Comparison of ENCODE assay signal across 1 cellular context in the genomic region with DNA sequence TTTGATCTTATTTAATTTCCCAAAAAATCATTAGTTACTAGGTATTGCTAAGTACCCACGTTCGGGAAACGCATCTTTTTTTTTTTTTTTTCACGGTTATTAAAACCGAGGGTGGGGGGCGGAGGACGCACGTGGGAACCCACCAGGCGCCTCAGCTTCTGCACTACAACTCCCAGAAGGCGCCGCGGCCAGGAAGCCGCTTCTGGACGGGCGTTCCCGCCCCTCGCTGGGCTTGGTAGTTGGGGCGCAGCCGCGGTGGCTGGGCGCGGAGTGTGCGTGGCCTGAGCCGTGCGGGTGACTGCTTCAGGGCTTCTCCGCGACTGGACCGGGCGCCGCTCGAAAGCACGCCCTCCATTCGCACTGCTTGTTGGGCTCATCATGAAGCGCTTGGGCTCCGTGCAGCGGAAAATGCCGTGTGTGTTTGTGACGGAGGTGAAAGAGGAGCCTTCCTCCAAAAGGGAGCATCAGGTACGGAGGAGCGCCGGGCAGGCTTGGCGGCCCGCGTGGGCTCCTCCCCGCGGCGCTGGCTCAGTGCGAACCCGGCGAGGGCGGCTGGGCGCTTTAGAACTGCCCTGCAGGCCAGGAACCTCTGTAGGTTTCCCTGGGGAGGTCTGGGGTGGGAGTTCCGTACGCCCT.
A peak's percentile ranks its signal among the peaks of the same experiment; 100 is the strongest.
TF ChIP-seq lines count a peak whose summit lies in the region.

No MANE protein-coding gene starts in this region.

TF ChIP-seq in HepG2, 621 proteins besides CTCF, POLR2A, EP300 and RAD21 (continued from another document and continues in another):
- TF ChIP-seq, protein P1, sequence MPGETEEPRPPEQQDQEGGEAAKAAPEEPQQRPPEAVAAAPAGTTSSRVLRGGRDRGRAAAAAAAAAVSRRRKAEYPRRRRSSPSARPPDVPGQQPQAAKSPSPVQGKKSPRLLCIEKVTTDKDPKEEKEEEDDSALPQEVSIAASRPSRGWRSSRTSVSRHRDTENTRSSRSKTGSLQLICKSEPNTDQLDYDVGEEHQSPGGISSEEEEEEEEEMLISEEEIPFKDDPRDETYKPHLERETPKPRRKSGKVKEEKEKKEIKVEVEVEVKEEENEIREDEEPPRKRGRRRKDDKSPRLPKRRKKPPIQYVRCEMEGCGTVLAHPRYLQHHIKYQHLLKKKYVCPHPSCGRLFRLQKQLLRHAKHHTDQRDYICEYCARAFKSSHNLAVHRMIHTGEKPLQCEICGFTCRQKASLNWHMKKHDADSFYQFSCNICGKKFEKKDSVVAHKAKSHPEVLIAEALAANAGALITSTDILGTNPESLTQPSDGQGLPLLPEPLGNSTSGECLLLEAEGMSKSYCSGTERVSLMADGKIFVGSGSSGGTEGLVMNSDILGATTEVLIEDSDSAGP (CRISPR knock-in tag; IDR thresholded peaks at IDR 0.05; ENCODE audit: borderline replicate concordance), result peak; percentile 80; the same call in 1 of the 2 replicates
- TF ChIP-seq, protein P2, sequence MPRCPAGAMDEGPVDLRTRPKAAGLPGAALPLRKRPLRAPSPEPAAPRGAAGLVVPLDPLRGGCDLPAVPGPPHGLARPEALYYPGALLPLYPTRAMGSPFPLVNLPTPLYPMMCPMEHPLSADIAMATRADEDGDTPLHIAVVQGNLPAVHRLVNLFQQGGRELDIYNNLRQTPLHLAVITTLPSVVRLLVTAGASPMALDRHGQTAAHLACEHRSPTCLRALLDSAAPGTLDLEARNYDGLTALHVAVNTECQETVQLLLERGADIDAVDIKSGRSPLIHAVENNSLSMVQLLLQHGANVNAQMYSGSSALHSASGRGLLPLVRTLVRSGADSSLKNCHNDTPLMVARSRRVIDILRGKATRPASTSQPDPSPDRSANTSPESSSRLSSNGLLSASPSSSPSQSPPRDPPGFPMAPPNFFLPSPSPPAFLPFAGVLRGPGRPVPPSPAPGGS (CRISPR knock-in tag; IDR thresholded peaks at IDR 0.05), result peak; percentile 88
- TF ChIP-seq ZNF569 (CRISPR knock-in tag; IDR thresholded peaks at IDR 0.05; ENCODE audit: borderline replicate concordance) (no peak), ZNF138 (CRISPR knock-in tag; IDR thresholded peaks at IDR 0.05; ENCODE audit: low read depth) (no peak), MED1 (CRISPR knock-in tag; IDR thresholded peaks at IDR 0.05) (peak; percentile 46; the same call in 1 of the 2 replicates), ZNF567 (CRISPR knock-in tag; IDR thresholded peaks at IDR 0.05; ENCODE audit: borderline replicate concordance) (no peak), HNRNPH1 (optimal IDR thresholded peaks at IDR 0.05; ENCODE audit: low read depth, low read length) (no peak), SYNCRIP (IDR thresholded peaks at IDR 0.05; ENCODE audit: insufficient read depth, low read depth, low read length) (no peak), ZNF788 (CRISPR knock-in tag; IDR thresholded peaks at IDR 0.05; ENCODE audit: borderline replicate concordance) (peak; percentile 75; the same call in 1 of the 2 replicates), FOXA1 (IDR thresholded peaks at IDR 0.05) (no peak), FOXA1 (CRISPR knock-in tag; IDR thresholded peaks at IDR 0.05) (no peak), HOXA5 (CRISPR knock-in tag; IDR thresholded peaks at IDR 0.05) (peak; percentile 44; the same call in 1 of the 2 replicates), SRY (CRISPR knock-in tag; IDR thresholded peaks at IDR 0.05) (peak; percentile 82; the same call in 1 of the 2 replicates), ZNF205 (CRISPR knock-in tag; IDR thresholded peaks at IDR 0.05) (peak; percentile 79; the same call in 1 of the 2 replicates), ZNF501 (CRISPR knock-in tag; IDR thresholded peaks at IDR 0.05) (peak; percentile 92), CHD4 (IDR thresholded peaks at IDR 0.05; ENCODE audit: borderline replicate concordance, low read length) (no peak), FOXC1 (CRISPR knock-in tag; IDR thresholded peaks at IDR 0.05; ENCODE audit: borderline replicate concordance) (0 out of 2 replicates have a peak, but pooled peaks have one; percentile 90), FIP1L1 (IDR thresholded peaks at IDR 0.05; ENCODE audit: borderline replicate concordance, insufficient read depth, low read depth, low read length) (no peak), ZNF431 (CRISPR knock-in tag; IDR thresholded peaks at IDR 0.05; ENCODE audit: borderline replicate concordance, low read depth) (no peak), MAZ (IDR thresholded peaks at IDR 0.05; ENCODE audit: borderline replicate concordance, low read depth, low read length) (peak; percentile 41; the same call in 1 of the 2 replicates), MAZ (CRISPR knock-in tag; IDR thresholded peaks at IDR 0.05; ENCODE audit: low read depth) (peak; percentile 75; the same call in 1 of the 2 replicates), ZNF780A (CRISPR knock-in tag; IDR thresholded peaks at IDR 0.05) (no peak), PRMT3 (CRISPR knock-in tag; IDR thresholded peaks at IDR 0.05; ENCODE audit: borderline replicate concordance, low read depth) (no peak), ETV5 (CRISPR knock-in tag; IDR thresholded peaks at IDR 0.05; ENCODE audit: borderline replicate concordance) (peak; percentile 46; the same call in 1 of the 2 replicates), ZC3H4 (CRISPR knock-in tag; IDR thresholded peaks at IDR 0.05; ENCODE audit: borderline replicate concordance) (no peak), HDAC2 (CRISPR knock-in tag; IDR thresholded peaks at IDR 0.05) (peak; percentile 76), FOXO1 (CRISPR knock-in tag; IDR thresholded peaks at IDR 0.05) (peak; percentile 40; the same call in 1 of the 2 replicates), JUND (CRISPR knock-in tag; IDR thresholded peaks at IDR 0.05) (no peak), ZNF792 (CRISPR knock-in tag; IDR thresholded peaks at IDR 0.05) (0 out of 2 replicates have a peak, but pooled peaks have one; percentile 20), CHCHD3 (CRISPR knock-in tag; IDR thresholded peaks at IDR 0.05) (0 out of 2 replicates have a peak, but pooled peaks have one; percentile 55), ZBTB42 (CRISPR knock-in tag; IDR thresholded peaks at IDR 0.05) (0 out of 2 replicates have a peak, but pooled peaks have one; percentile 58), SALL2 (CRISPR knock-in tag; IDR thresholded peaks at IDR 0.05) (peak; percentile 59; the same call in 1 of the 2 replicates)
- TF ChIP-seq, protein P3, sequence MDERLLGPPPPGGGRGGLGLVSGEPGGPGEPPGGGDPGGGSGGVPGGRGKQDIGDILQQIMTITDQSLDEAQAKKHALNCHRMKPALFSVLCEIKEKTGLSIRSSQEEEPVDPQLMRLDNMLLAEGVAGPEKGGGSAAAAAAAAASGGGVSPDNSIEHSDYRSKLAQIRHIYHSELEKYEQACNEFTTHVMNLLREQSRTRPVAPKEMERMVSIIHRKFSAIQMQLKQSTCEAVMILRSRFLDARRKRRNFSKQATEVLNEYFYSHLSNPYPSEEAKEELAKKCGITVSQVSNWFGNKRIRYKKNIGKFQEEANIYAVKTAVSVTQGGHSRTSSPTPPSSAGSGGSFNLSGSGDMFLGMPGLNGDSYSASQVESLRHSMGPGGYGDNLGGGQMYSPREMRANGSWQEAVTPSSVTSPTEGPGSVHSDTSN (CRISPR knock-in tag; IDR thresholded peaks at IDR 0.05), result no peak
- TF ChIP-seq, protein P4, sequence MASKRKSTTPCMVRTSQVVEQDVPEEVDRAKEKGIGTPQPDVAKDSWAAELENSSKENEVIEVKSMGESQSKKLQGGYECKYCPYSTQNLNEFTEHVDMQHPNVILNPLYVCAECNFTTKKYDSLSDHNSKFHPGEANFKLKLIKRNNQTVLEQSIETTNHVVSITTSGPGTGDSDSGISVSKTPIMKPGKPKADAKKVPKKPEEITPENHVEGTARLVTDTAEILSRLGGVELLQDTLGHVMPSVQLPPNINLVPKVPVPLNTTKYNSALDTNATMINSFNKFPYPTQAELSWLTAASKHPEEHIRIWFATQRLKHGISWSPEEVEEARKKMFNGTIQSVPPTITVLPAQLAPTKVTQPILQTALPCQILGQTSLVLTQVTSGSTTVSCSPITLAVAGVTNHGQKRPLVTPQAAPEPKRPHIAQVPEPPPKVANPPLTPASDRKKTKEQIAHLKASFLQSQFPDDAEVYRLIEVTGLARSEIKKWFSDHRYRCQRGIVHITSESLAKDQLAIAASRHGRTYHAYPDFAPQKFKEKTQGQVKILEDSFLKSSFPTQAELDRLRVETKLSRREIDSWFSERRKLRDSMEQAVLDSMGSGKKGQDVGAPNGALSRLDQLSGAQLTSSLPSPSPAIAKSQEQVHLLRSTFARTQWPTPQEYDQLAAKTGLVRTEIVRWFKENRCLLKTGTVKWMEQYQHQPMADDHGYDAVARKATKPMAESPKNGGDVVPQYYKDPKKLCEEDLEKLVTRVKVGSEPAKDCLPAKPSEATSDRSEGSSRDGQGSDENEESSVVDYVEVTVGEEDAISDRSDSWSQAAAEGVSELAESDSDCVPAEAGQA (IDR thresholded peaks at IDR 0.05; ENCODE audit: low read depth), result no peak
- TF ChIP-seq, protein P4 (CRISPR knock-in tag; IDR thresholded peaks at IDR 0.05; ENCODE audit: borderline replicate concordance), result no peak
- TF ChIP-seq, protein P5, sequence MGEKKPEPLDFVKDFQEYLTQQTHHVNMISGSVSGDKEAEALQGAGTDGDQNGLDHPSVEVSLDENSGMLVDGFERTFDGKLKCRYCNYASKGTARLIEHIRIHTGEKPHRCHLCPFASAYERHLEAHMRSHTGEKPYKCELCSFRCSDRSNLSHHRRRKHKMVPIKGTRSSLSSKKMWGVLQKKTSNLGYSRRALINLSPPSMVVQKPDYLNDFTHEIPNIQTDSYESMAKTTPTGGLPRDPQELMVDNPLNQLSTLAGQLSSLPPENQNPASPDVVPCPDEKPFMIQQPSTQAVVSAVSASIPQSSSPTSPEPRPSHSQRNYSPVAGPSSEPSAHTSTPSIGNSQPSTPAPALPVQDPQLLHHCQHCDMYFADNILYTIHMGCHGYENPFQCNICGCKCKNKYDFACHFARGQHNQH (CRISPR knock-in tag; IDR thresholded peaks at IDR 0.05), result peak; percentile 57; the same call in 1 of the 2 replicates
- TF ChIP-seq, protein P6, sequence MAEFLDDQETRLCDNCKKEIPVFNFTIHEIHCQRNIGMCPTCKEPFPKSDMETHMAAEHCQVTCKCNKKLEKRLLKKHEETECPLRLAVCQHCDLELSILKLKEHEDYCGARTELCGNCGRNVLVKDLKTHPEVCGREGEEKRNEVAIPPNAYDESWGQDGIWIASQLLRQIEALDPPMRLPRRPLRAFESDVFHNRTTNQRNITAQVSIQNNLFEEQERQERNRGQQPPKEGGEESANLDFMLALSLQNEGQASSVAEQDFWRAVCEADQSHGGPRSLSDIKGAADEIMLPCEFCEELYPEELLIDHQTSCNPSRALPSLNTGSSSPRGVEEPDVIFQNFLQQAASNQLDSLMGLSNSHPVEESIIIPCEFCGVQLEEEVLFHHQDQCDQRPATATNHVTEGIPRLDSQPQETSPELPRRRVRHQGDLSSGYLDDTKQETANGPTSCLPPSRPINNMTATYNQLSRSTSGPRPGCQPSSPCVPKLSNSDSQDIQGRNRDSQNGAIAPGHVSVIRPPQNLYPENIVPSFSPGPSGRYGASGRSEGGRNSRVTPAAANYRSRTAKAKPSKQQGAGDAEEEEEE (CRISPR knock-in tag; IDR thresholded peaks at IDR 0.05; ENCODE audit: borderline replicate concordance), result no peak
- TF ChIP-seq, protein P7, sequence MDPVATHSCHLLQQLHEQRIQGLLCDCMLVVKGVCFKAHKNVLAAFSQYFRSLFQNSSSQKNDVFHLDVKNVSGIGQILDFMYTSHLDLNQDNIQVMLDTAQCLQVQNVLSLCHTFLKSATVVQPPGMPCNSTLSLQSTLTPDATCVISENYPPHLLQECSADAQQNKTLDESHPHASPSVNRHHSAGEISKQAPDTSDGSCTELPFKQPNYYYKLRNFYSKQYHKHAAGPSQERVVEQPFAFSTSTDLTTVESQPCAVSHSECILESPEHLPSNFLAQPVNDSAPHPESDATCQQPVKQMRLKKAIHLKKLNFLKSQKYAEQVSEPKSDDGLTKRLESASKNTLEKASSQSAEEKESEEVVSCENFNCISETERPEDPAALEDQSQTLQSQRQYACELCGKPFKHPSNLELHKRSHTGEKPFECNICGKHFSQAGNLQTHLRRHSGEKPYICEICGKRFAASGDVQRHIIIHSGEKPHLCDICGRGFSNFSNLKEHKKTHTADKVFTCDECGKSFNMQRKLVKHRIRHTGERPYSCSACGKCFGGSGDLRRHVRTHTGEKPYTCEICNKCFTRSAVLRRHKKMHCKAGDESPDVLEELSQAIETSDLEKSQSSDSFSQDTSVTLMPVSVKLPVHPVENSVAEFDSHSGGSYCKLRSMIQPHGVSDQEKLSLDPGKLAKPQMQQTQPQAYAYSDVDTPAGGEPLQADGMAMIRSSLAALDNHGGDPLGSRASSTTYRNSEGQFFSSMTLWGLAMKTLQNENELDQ (CRISPR knock-in tag; IDR thresholded peaks at IDR 0.05; ENCODE audit: borderline replicate concordance), result no peak
- TF ChIP-seq, protein P8, sequence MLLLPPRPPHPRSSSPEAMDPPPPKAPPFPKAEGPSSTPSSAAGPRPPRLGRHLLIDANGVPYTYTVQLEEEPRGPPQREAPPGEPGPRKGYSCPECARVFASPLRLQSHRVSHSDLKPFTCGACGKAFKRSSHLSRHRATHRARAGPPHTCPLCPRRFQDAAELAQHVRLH (CRISPR knock-in tag; IDR thresholded peaks at IDR 0.05; ENCODE audit: borderline replicate concordance, low read depth), result 0 out of 2 replicates have a peak, but pooled peaks have one; percentile 50
- TF ChIP-seq, protein P9, sequence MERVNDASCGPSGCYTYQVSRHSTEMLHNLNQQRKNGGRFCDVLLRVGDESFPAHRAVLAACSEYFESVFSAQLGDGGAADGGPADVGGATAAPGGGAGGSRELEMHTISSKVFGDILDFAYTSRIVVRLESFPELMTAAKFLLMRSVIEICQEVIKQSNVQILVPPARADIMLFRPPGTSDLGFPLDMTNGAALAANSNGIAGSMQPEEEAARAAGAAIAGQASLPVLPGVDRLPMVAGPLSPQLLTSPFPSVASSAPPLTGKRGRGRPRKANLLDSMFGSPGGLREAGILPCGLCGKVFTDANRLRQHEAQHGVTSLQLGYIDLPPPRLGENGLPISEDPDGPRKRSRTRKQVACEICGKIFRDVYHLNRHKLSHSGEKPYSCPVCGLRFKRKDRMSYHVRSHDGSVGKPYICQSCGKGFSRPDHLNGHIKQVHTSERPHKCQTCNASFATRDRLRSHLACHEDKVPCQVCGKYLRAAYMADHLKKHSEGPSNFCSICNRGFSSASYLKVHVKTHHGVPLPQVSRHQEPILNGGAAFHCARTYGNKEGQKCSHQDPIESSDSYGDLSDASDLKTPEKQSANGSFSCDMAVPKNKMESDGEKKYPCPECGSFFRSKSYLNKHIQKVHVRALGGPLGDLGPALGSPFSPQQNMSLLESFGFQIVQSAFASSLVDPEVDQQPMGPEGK (CRISPR knock-in tag; IDR thresholded peaks at IDR 0.05), result no peak; the same call in 1 of the 2 replicates
